ENCODE assay signal across 2 cellular contexts in the genomic region with DNA sequence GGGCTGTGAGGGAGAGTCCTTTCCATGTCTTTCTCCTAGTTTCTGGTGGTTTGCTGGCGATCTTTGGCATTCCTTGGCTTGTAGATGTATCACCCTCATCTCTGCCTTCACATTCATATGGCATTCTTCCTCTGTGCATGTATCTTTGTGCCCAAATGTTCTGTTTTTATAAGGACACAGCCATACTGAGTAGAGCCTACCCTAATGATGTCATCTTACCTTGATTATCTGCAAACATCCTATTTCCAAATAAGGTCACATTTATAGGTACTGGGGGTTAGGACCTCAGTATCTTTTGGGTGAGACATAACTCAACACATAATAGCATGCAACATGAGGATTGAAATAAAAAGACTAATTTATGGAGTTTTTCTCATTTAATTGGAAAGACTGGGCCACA.
TF ChIP-seq lines count a peak whose summit lies in the region.

No MANE protein-coding gene starts in this region.

TF ChIP-seq in HEK293, 187 proteins besides CTCF, POLR2A, EP300 and RAD21 (continued from another document):
- TF ChIP-seq ZNF585B (tag by site-specific recombination; IDR thresholded peaks at IDR 0.05) (no peak), ZNF624 (tag by site-specific recombination; IDR thresholded peaks at IDR 0.05) (no peak), ZNF341 (tag by site-specific recombination; IDR thresholded peaks at IDR 0.05; ENCODE audit: low read depth) (no peak), MEIS1 (CRISPR knock-in tag; IDR thresholded peaks at IDR 0.05; ENCODE audit: borderline replicate concordance) (no peak), SP3 (tag by site-specific recombination; IDR thresholded peaks at IDR 0.05) (no peak), SP2 (tag by site-specific recombination; IDR thresholded peaks at IDR 0.05) (no peak), ZNF155 (tag by site-specific recombination; IDR thresholded peaks at IDR 0.05) (no peak), ZNF626 (tag by site-specific recombination; IDR thresholded peaks at IDR 0.05) (no peak), GLI2 (tag by site-specific recombination; IDR thresholded peaks at IDR 0.05; ENCODE audit: borderline replicate concordance, low read depth) (no peak), ZFHX2 (tag by site-specific recombination; conservative IDR thresholded peaks at IDR 0.05) (no peak)
- TF ChIP-seq, protein P1, sequence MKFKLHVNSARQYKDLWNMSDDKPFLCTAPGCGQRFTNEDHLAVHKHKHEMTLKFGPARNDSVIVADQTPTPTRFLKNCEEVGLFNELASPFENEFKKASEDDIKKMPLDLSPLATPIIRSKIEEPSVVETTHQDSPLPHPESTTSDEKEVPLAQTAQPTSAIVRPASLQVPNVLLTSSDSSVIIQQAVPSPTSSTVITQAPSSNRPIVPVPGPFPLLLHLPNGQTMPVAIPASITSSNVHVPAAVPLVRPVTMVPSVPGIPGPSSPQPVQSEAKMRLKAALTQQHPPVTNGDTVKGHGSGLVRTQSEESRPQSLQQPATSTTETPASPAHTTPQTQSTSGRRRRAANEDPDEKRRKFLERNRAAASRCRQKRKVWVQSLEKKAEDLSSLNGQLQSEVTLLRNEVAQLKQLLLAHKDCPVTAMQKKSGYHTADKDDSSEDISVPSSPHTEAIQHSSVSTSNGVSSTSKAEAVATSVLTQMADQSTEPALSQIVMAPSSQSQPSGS (tag by site-specific recombination; IDR thresholded peaks at IDR 0.05; ENCODE audit: low read depth), result peak; percentile 78
- TF ChIP-seq, protein P2, sequence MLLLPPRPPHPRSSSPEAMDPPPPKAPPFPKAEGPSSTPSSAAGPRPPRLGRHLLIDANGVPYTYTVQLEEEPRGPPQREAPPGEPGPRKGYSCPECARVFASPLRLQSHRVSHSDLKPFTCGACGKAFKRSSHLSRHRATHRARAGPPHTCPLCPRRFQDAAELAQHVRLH (tag by site-specific recombination; IDR thresholded peaks at IDR 0.05), result 0 out of 2 replicates have a peak, but pooled peaks have one; percentile 19
- TF ChIP-seq, protein P3, sequence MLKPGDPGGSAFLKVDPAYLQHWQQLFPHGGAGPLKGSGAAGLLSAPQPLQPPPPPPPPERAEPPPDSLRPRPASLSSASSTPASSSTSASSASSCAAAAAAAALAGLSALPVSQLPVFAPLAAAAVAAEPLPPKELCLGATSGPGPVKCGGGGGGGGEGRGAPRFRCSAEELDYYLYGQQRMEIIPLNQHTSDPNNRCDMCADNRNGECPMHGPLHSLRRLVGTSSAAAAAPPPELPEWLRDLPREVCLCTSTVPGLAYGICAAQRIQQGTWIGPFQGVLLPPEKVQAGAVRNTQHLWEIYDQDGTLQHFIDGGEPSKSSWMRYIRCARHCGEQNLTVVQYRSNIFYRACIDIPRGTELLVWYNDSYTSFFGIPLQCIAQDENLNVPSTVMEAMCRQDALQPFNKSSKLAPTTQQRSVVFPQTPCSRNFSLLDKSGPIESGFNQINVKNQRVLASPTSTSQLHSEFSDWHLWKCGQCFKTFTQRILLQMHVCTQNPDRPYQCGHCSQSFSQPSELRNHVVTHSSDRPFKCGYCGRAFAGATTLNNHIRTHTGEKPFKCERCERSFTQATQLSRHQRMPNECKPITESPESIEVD (tag by site-specific recombination; IDR thresholded peaks at IDR 0.05), result 0 out of 2 replicates have a peak, but pooled peaks have one; percentile 24

TF ChIP-seq in K562, 482 proteins besides CTCF, POLR2A, EP300 and RAD21 (continued from another document):
- TF ChIP-seq, protein P4, sequence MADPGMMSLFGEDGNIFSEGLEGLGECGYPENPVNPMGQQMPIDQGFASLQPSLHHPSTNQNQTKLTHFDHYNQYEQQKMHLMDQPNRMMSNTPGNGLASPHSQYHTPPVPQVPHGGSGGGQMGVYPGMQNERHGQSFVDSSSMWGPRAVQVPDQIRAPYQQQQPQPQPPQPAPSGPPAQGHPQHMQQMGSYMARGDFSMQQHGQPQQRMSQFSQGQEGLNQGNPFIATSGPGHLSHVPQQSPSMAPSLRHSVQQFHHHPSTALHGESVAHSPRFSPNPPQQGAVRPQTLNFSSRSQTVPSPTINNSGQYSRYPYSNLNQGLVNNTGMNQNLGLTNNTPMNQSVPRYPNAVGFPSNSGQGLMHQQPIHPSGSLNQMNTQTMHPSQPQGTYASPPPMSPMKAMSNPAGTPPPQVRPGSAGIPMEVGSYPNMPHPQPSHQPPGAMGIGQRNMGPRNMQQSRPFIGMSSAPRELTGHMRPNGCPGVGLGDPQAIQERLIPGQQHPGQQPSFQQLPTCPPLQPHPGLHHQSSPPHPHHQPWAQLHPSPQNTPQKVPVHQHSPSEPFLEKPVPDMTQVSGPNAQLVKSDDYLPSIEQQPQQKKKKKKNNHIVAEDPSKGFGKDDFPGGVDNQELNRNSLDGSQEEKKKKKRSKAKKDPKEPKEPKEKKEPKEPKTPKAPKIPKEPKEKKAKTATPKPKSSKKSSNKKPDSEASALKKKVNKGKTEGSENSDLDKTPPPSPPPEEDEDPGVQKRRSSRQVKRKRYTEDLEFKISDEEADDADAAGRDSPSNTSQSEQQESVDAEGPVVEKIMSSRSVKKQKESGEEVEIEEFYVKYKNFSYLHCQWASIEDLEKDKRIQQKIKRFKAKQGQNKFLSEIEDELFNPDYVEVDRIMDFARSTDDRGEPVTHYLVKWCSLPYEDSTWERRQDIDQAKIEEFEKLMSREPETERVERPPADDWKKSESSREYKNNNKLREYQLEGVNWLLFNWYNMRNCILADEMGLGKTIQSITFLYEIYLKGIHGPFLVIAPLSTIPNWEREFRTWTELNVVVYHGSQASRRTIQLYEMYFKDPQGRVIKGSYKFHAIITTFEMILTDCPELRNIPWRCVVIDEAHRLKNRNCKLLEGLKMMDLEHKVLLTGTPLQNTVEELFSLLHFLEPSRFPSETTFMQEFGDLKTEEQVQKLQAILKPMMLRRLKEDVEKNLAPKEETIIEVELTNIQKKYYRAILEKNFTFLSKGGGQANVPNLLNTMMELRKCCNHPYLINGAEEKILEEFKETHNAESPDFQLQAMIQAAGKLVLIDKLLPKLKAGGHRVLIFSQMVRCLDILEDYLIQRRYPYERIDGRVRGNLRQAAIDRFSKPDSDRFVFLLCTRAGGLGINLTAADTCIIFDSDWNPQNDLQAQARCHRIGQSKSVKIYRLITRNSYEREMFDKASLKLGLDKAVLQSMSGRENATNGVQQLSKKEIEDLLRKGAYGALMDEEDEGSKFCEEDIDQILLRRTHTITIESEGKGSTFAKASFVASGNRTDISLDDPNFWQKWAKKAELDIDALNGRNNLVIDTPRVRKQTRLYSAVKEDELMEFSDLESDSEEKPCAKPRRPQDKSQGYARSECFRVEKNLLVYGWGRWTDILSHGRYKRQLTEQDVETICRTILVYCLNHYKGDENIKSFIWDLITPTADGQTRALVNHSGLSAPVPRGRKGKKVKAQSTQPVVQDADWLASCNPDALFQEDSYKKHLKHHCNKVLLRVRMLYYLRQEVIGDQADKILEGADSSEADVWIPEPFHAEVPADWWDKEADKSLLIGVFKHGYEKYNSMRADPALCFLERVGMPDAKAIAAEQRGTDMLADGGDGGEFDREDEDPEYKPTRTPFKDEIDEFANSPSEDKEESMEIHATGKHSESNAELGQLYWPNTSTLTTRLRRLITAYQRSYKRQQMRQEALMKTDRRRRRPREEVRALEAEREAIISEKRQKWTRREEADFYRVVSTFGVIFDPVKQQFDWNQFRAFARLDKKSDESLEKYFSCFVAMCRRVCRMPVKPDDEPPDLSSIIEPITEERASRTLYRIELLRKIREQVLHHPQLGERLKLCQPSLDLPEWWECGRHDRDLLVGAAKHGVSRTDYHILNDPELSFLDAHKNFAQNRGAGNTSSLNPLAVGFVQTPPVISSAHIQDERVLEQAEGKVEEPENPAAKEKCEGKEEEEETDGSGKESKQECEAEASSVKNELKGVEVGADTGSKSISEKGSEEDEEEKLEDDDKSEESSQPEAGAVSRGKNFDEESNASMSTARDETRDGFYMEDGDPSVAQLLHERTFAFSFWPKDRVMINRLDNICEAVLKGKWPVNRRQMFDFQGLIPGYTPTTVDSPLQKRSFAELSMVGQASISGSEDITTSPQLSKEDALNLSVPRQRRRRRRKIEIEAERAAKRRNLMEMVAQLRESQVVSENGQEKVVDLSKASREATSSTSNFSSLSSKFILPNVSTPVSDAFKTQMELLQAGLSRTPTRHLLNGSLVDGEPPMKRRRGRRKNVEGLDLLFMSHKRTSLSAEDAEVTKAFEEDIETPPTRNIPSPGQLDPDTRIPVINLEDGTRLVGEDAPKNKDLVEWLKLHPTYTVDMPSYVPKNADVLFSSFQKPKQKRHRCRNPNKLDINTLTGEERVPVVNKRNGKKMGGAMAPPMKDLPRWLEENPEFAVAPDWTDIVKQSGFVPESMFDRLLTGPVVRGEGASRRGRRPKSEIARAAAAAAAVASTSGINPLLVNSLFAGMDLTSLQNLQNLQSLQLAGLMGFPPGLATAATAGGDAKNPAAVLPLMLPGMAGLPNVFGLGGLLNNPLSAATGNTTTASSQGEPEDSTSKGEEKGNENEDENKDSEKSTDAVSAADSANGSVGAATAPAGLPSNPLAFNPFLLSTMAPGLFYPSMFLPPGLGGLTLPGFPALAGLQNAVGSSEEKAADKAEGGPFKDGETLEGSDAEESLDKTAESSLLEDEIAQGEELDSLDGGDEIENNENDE (IDR thresholded peaks at IDR 0.05; ENCODE audit: low read depth, low read length), result no peak
- TF ChIP-seq SP2 (IDR thresholded peaks at IDR 0.05; ENCODE audit: extremely low read depth, low read depth, low read length, poor library complexity, severe bottlenecking) (no peak), ZSCAN29 (IDR thresholded peaks at IDR 0.05) (no peak), SAFB2 (IDR thresholded peaks at IDR 0.05; ENCODE audit: borderline replicate concordance, low read depth, low read length, severe bottlenecking) (no peak)
- TF ChIP-seq, protein P5, sequence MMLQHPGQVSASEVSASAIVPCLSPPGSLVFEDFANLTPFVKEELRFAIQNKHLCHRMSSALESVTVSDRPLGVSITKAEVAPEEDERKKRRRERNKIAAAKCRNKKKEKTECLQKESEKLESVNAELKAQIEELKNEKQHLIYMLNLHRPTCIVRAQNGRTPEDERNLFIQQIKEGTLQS (IDR thresholded peaks at IDR 0.05), result peak; percentile 17; the same call in 1 of the 2 replicates
- TF ChIP-seq, protein P5 (CRISPR knock-in tag; conservative IDR thresholded peaks at IDR 0.05), result no peak
- TF ChIP-seq, protein P6, sequence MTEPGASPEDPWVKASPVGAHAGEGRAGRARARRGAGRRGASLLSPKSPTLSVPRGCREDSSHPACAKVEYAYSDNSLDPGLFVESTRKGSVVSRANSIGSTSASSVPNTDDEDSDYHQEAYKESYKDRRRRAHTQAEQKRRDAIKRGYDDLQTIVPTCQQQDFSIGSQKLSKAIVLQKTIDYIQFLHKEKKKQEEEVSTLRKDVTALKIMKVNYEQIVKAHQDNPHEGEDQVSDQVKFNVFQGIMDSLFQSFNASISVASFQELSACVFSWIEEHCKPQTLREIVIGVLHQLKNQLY (CRISPR knock-in tag; conservative IDR thresholded peaks at IDR 0.05), result no peak
